8 cellular contexts compared by ENCODE assay signal in the genomic region with DNA sequence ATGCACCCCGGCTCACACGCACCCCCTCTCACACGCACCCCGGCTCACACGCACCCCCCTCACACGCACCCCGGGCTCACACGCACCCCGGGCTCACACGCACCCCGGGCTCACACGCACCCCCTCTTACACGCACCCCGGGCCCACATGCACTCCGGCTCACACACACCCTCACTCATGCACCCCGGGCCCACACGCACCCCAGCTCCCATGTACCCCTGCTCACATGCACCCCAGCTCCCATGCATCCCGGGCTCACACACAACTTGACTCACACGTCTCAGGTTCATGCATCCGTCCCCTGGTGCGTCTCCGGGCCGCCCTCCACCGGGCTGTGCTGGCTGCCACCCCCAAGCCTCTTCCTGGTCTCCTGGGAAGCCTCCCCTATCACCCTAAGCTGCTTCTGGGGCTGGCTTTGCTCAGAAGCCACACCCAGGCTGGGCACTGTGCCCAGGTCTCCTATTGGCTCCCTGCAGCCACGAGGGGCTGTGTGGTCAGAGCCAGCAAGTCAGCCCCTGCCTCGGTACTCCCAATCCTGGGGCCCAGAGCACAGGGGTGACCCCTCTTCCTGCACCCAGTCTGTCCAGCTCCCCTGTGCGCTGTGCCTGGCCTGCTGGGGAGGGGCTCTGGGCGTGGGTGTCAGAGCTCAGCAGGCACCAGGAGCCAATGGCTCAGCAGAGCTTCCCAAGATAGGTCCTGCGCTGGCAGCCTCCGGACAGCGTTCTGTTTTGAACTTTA. TPM values are rescaled to one million over a fixed set of nuclear protein-coding genes. Genes with fewer than 3 reads are reported as not detected.
DNase-seq lines count a peak whose midpoint lies in the region; ATAC-seq and TF ChIP-seq lines count a peak whose summit lies in the region.

No MANE protein-coding gene starts in this region.

- peak; percentile 20 to 42 (median 30) for ATAC-seq in right lobe of liver
- ATAC-seq in HG03095 (IDR thresholded peaks at IDR 0.05; ENCODE audit: unreplicated experiment), result no peak
- ATAC-seq in GM18861 (IDR thresholded peaks at IDR 0.05; ENCODE audit: unreplicated experiment), result no peak

- H3K27me3 ChIP-seq in right lobe of liver (no peaks in the 10 kb centered on the region), suprapubic skin (no peaks in the 10 kb centered on the region)

- H3K36me3 ChIP-seq in right lobe of liver, result no peaks in the 10 kb centered on the region
- peaks cover 25% of the 10 kb centered on the region for H3K36me3 ChIP-seq in suprapubic skin

- H3K9me3 ChIP-seq in right lobe of liver (no peaks in the 10 kb centered on the region), suprapubic skin (no peaks in the 10 kb centered on the region)

- H3K4me3 ChIP-seq in right lobe of liver, result no peak overlapping the region
- H3K4me3 ChIP-seq in suprapubic skin, result no peak overlapping the region

- WGBS in right lobe of liver (ENCODE audit: insufficient coverage, low coverage, low lambda C conversion rate, missing lambda C conversion rate), result 63% methylated on average over 23 of the region's 31 CpGs
- WGBS in suprapubic skin, result 43% methylated on average over 21 of the region's 31 CpGs

- TF ChIP-seq POLR2A in right lobe of liver (IDR thresholded peaks at IDR 0.05), result no peak
- TF ChIP-seq POLR2A in suprapubic skin (IDR thresholded peaks at IDR 0.05), result no peak

- H3K4me1 ChIP-seq in right lobe of liver (no peaks in the 10 kb centered on the region), suprapubic skin (peaks cover 56% of the 10 kb centered on the region)

- TF ChIP-seq CTCF in right lobe of liver (IDR thresholded peaks at IDR 0.05) (no peak), suprapubic skin (IDR thresholded peaks at IDR 0.05) (no peak)

- no peak for TF ChIP-seq EP300 in suprapubic skin (IDR thresholded peaks at IDR 0.05)

- DNase-seq in C1 segment of cervical spinal cord (lab: John Stamatoyannopoulos, UW) (peak in 10 of 14 donors; percentile 44 to 88 (median 58)), NCI-H2107 treated with DMSO at 0.1 percent for 48 hours (lab: John Stamatoyannopoulos, UW; ENCODE audit: unreplicated experiment) (peak; percentile 68), brain pericyte (ENCODE audit: low read depth, low spot score) (peak; percentile 58), right lobe of liver (peak in 1 of 3 donors; percentile 62), suprapubic skin (ENCODE audit: low spot score in 2 of 2) (no peak), NK-92 (lab: John Stamatoyannopoulos, UW; ENCODE audit: unreplicated experiment) (no peak)

- H3K27ac ChIP-seq in right lobe of liver (no peak overlapping the region), suprapubic skin (no peak overlapping the region)

- intact Hi-C loops in right lobe of liver (cut with DNase I), result loop anchor here in 1 of 2 donors (10.0 kb wide), 1 partner anchor 195 kb away; no protein-coding TSS in a partner anchor

RNA-seq across cellular contexts. Expression of gene TSPAN4, which starts 16.9 kb away (rescaled TPM):
- 10 to 100 TPM; 14.9 to 80.6 (median 30.5) TPM for total RNA-seq in right lobe of liver
- total RNA-seq in suprapubic skin, result 10 to 100 TPM; 47.1 to 78.9 (median 59.7) TPM

RNA-seq across cellular contexts. Expression of gene POLR2L, which starts 17.2 kb away (rescaled TPM):
- 10 to 100 TPM; 34.5 to 88.1 (median 72.9) TPM for total RNA-seq in right lobe of liver
- 10 to 100 TPM; 31.1 to 76.4 (median 56.4) TPM for total RNA-seq in suprapubic skin

RNA-seq across cellular contexts. Expression of gene CD151, which starts 26.8 kb away (rescaled TPM):
- total RNA-seq in right lobe of liver (100 to 1,000 TPM in 5 of 6 experiments, 10 to 100 TPM in 1; 70.8 to 156 (median 135) TPM), suprapubic skin (100 to 1,000 TPM; 108 to 162 (median 150) TPM)

RNA-seq across cellular contexts. Expression of gene CRACR2B, which starts 31.8 kb away (rescaled TPM):
- total RNA-seq in right lobe of liver (1 to 10 TPM; 2.2 to 4.0 (median 3.1) TPM), suprapubic skin (10 to 100 TPM; 14.0 to 35.5 (median 29.6) TPM)

RNA-seq across cellular contexts. Expression of gene PNPLA2, which starts 40.8 kb away (rescaled TPM):
- total RNA-seq in right lobe of liver (10 to 100 TPM; 33.2 to 97.1 (median 69.6) TPM), suprapubic skin (100 to 1,000 TPM in 1 of 4 donors, 10 to 100 TPM in 3; 74.9 to 117 (median 85.9) TPM)

Comparison
In these comparisons a context has a peak if more than half of its experiments do, and no peak if none do; other contexts are left out.
1. DNase-seq: peak in C1 segment of cervical spinal cord (10 of 14), NCI-H2107 treated with DMSO at 0.1 percent for 48 hours (single experiment) and brain pericyte (single experiment); none in suprapubic skin (0 of 2) and NK-92 (single experiment).
2. ATAC-seq: peak in right lobe of liver (4 of 4); none in HG03095 (single experiment) and GM18861 (single experiment).